In genomic region chr1:153548722-153549695, GRCh38 we compare ENCODE assay signal across 9 cellular contexts. TPM values are rescaled to one million over a fixed set of nuclear protein-coding genes. Genes with fewer than 3 reads are reported as not detected.
A peak's percentile ranks its signal among the peaks of the same experiment; 100 is the strongest.
DNase-seq lines count a peak whose midpoint lies in the region; ATAC-seq and TF ChIP-seq lines count a peak whose summit lies in the region.
"Had no signal": no experiment of that assay in that cellular context is flagged by ENCODE, and none has a peak within 500 bp of the region (broad histone marks: within the 10 kb centered on the region; RNA-seq: fewer than 3 reads in every experiment).

Gene S100A3 (minus strand): TSS chr1:153549258. CDS start chr1:153548485, 773 bp downstream.

- POLR2A ChIA-PET in activated CD4-positive, alpha-beta T cell treated with anti-CD3 and anti-CD28 coated beads, Interleukin-2, amount 10 ng/mL, durations not matched to agents 7 days and 5 days (lab: Charles Lee), result no interaction called here
- POLR2A ChIA-PET in activated CD4-positive, alpha-beta memory T cell treated with anti-CD3 and anti-CD28 coated beads for 36 hours (lab: Charles Lee), result no interaction called here

- H3K9me3 ChIP-seq in breast epithelium (no peaks in the 10 kb centered on the region), lung (ENCODE audit: control insufficient read depth in 2 of 2, insufficient read depth in 1 of 2, low read length in 1 of 2) (no peaks in the 10 kb centered on the region), uterus (no peaks in the 10 kb centered on the region)

- intact Hi-C loops in breast epithelium (cut with DNase I; ENCODE audit: low total_unique reads) (no loop called here), uterus (cut with DNase I; ENCODE audit: low total_unique reads) (no loop called here)
- intact Hi-C loops in activated CD4-positive, alpha-beta memory T cell treated with anti-CD3 and anti-CD28 coated beads for 36 hours (cut with micrococcal nuclease), result loop anchor here (10.0 kb wide), 2 partner anchors 416 to 1514 kb away; partner anchors contain the start of genes CREB3L4, S100A11 and SLC39A1

- CTCF ChIA-PET in activated CD4-positive, alpha-beta T cell treated with anti-CD3 and anti-CD28 coated beads, Interleukin-2, amount 10 ng/mL, durations not matched to agents 7 days and 5 days (lab: Charles Lee), result interaction anchor here (4.2 to 4.7 kb wide), 2 partner anchors 12 to 19 kb away, joined by 17 to 24 read pairs; no protein-coding TSS in a partner anchor
- CTCF ChIA-PET in activated CD4-positive, alpha-beta memory T cell treated with anti-CD3 and anti-CD28 coated beads for 36 hours (lab: Charles Lee), result interaction anchor here (2.0 to 3.9 kb wide), 2 partner anchors 16 to 19 kb away, joined by 9 to 18 read pairs; no protein-coding TSS in a partner anchor

- H3K4me3 ChIP-seq in breast epithelium, result peak within 1 kb of the TSS in 1 of 3 donors; percentile 7
- H3K4me3 ChIP-seq in lung, result no peak within 1 kb of the TSS
- H3K4me3 ChIP-seq in uterus, result no peak within 1 kb of the TSS

- H3K4me1 Mint-ChIP-seq in activated CD4-positive, alpha-beta T cell treated with anti-CD3 and anti-CD28 coated beads, Interleukin-2, amount 10 ng/mL, durations not matched to agents 7 days and 5 days, result peaks cover 54% of the 10 kb centered on the region
- peaks cover 37% of the 10 kb centered on the region for H3K4me1 Mint-ChIP-seq in activated CD4-positive, alpha-beta memory T cell treated with anti-CD3 and anti-CD28 coated beads for 36 hours (ENCODE audit: low read depth)

- DNase-seq in activated CD4-positive, alpha-beta T cell treated with anti-CD3 and anti-CD28 coated beads, Interleukin-2, amount 10 ng/mL, durations not matched to agents 7 days and 5 days, result no peak
- DNase-seq in activated CD4-positive, alpha-beta T cell treated with anti-CD3 and anti-CD28 coated beads for 48 hours, result no peak
- DNase-seq in breast epithelium (ENCODE audit: low spot score in 2 of 2), result no peak
- DNase-seq in lung (ENCODE audit: low spot score), result no peak
- peak; percentile 81 to 82 for DNase-seq in uterus
- DNase-seq in activated CD4-positive, alpha-beta memory T cell treated with anti-CD3 and anti-CD28 coated beads for 36 hours, result no peak

- no peaks in the 10 kb centered on the region for H3K27me3 Mint-ChIP-seq in activated CD4-positive, alpha-beta T cell treated with anti-CD3 and anti-CD28 coated beads, Interleukin-2, amount 10 ng/mL, durations not matched to agents 7 days and 5 days
- no peaks in the 10 kb centered on the region for H3K27me3 Mint-ChIP-seq in activated CD4-positive, alpha-beta memory T cell treated with anti-CD3 and anti-CD28 coated beads for 36 hours
- H3K27me3 Mint-ChIP-seq: activated naive CD8-positive, alpha-beta T cell had no signal

- no peaks in the 10 kb centered on the region for H3K27me3 ChIP-seq in breast epithelium
- H3K27me3 ChIP-seq in lung (ENCODE audit: control insufficient read depth, insufficient read depth), result no peaks in the 10 kb centered on the region
- H3K27me3 ChIP-seq in uterus, result no peaks in the 10 kb centered on the region

- H3K9me3 Mint-ChIP-seq in activated CD4-positive, alpha-beta T cell treated with anti-CD3 and anti-CD28 coated beads, Interleukin-2, amount 10 ng/mL, durations not matched to agents 7 days and 5 days, result no peaks in the 10 kb centered on the region
- H3K9me3 Mint-ChIP-seq in activated CD4-positive, alpha-beta memory T cell treated with anti-CD3 and anti-CD28 coated beads for 36 hours, result no peaks in the 10 kb centered on the region

- TF ChIP-seq POLR2A in breast epithelium (IDR thresholded peaks at IDR 0.05) (no peak), uterus (IDR thresholded peaks at IDR 0.05) (no peak)

- peak within 1 kb of the TSS; percentile 6 for H3K27ac Mint-ChIP-seq in activated CD4-positive, alpha-beta T cell treated with anti-CD3 and anti-CD28 coated beads, Interleukin-2, amount 10 ng/mL, durations not matched to agents 7 days and 5 days
- H3K27ac Mint-ChIP-seq in activated CD4-positive, alpha-beta memory T cell treated with anti-CD3 and anti-CD28 coated beads for 36 hours, result no peak within 1 kb of the TSS

- H3K4me1 ChIP-seq in breast epithelium (peaks cover 11 to 40% of the 10 kb centered on the region in 2 donors), lung (ENCODE audit: control insufficient read depth in 2 of 2, insufficient read depth in 2 of 2, low read length in 2 of 2) (peaks cover 3 to 67% of the 10 kb centered on the region in 2 donors), uterus (peaks cover 7 to 31% of the 10 kb centered on the region in 2 donors)

- WGBS in lung, 2 donors, result 61 to 76% methylated on average over 14 of the region's 14 CpGs

- H3K27ac ChIP-seq in breast epithelium, result peak within 1 kb of the TSS; percentile 89 to 94
- H3K27ac ChIP-seq in lung (ENCODE audit: low read depth in 1 of 2, low read length in 1 of 2), result peak within 1 kb of the TSS in 1 of 2 donors; percentile 74
- peak within 1 kb of the TSS; percentile 53 to 94 for H3K27ac ChIP-seq in uterus

- peaks cover 16% of the 10 kb centered on the region for H3K36me3 Mint-ChIP-seq in activated CD4-positive, alpha-beta T cell treated with anti-CD3 and anti-CD28 coated beads, Interleukin-2, amount 10 ng/mL, durations not matched to agents 7 days and 5 days (ENCODE audit: low read depth)
- peaks cover 15% of the 10 kb centered on the region for H3K36me3 Mint-ChIP-seq in activated CD4-positive, alpha-beta memory T cell treated with anti-CD3 and anti-CD28 coated beads for 36 hours
- H3K36me3 Mint-ChIP-seq: activated naive CD8-positive, alpha-beta T cell had no signal

- no peak within 1 kb of the TSS for H3K4me3 Mint-ChIP-seq in activated CD4-positive, alpha-beta T cell treated with anti-CD3 and anti-CD28 coated beads, Interleukin-2, amount 10 ng/mL, durations not matched to agents 7 days and 5 days
- H3K4me3 Mint-ChIP-seq in activated CD4-positive, alpha-beta memory T cell treated with anti-CD3 and anti-CD28 coated beads for 36 hours, result no peak within 1 kb of the TSS
- H3K4me3 Mint-ChIP-seq: activated naive CD8-positive, alpha-beta T cell had no signal

- no peaks in the 10 kb centered on the region for H3K36me3 ChIP-seq in breast epithelium
- H3K36me3 ChIP-seq in lung (ENCODE audit: control insufficient read depth in 2 of 2, insufficient read depth in 2 of 2, low read length in 2 of 2), result no peaks in the 10 kb centered on the region
- H3K36me3 ChIP-seq in uterus, result no peaks in the 10 kb centered on the region

- TF ChIP-seq CTCF in breast epithelium (IDR thresholded peaks at IDR 0.05), result peak in 1 of 3 donors; percentile 9
- TF ChIP-seq CTCF in lung (IDR thresholded peaks at IDR 0.05; ENCODE audit: control extremely low read depth, extremely low read depth), result no peak
- peak in 2 of 4 experiments; percentile 10 to 11 for TF ChIP-seq CTCF in uterus (IDR thresholded peaks at IDR 0.05)

- ATAC-seq in lung (ENCODE audit: insufficient read depth, low FRiP score) (peak; percentile 9), HG03378 (IDR thresholded peaks at IDR 0.05; ENCODE audit: unreplicated experiment) (no peak), GM19395 (IDR thresholded peaks at IDR 0.05; ENCODE audit: unreplicated experiment) (no peak)

RNA-seq across cellular contexts. Expression of gene S100A3, which starts in this region (rescaled TPM):
- total RNA-seq in activated CD4-positive, alpha-beta T cell treated with anti-CD3 and anti-CD28 coated beads, Interleukin-2, amount 10 ng/mL, durations not matched to agents 7 days and 5 days, result not detected
- total RNA-seq in breast epithelium (1 to 10 TPM in 2 of 3 donors, under 1 TPM in 1; 0.44 to 2.6 (median 2.2) TPM), lung (1 to 10 TPM; 3.0 to 5.4 TPM), uterus (1 to 10 TPM in 2 of 4 donors, not detected in 2; 1.2 to 3.7 TPM)
- polyA plus RNA-seq in lung, result 1 to 10 TPM; 6.5 to 8.0 TPM
- not detected for total RNA-seq in activated CD4-positive, alpha-beta memory T cell treated with anti-CD3 and anti-CD28 coated beads for 36 hours

Comparison
In these comparisons a context has a peak if more than half of its experiments do, and no peak if none do; other contexts are left out.
1. DNase-seq: peak in uterus (2 of 2); none in activated CD4-positive, alpha-beta T cell treated with anti-CD3 and anti-CD28 coated beads, Interleukin-2, amount 10 ng/mL, durations not matched to agents 7 days and 5 days (single experiment), activated CD4-positive, alpha-beta T cell treated with anti-CD3 and anti-CD28 coated beads for 48 hours (single experiment), breast epithelium (0 of 2), lung (single experiment) and activated CD4-positive, alpha-beta memory T cell treated with anti-CD3 and anti-CD28 coated beads for 36 hours (single experiment).